Comparison of ENCODE assay signal across 7 cellular contexts in the genomic region with DNA sequence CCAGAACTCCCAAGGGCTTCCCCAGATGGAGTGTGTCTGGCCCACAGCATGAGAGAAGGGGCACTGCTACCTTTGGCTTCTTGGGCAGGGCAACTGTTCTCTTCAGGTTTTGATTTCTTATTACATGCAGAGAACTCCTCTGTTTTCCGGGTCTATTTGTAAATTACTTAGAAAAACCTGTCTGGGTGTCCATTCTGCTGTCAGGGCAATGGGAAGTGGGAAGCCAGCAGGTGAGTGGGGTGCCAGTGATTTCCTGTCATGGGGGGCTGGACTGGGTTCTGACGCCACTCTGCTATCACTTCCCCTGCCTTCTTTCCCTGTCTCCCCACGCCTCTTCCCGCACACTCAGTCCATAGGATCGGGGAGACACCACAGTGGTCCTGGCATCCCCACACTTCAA.
"Had no signal": no experiment of that assay in that cellular context is flagged by ENCODE, and none has a peak within 500 bp of the region (broad histone marks: within the 10 kb centered on the region; RNA-seq: fewer than 3 reads in every experiment).

No MANE protein-coding gene starts in this region.

- H3K4me3 Mint-ChIP-seq: HFFc6 had no signal

- H3K36me3 ChIP-seq: HAP-1 had no signal

- H3K27ac ChIP-seq: GM23248 had no signal

- H3K4me1 ChIP-seq: HAP-1 had no signal

- H3K4me3 ChIP-seq: GM23248, HAP-1 had no signal

- ATAC-seq: HCT116 had no signal

- H3K27ac Mint-ChIP-seq: HFFc6 had no signal

- H2AFZ ChIP-seq: GM23248 had no signal

- H3K9ac ChIP-seq: GM23248 had no signal

- H3K9me3 ChIP-seq: HAP-1 had no signal

- H3K9me3 Mint-ChIP-seq: HFFc6 had no signal

- DNase-seq: GM23248, GOT3, H7, HFFc6, IMR-90 had no signal
